8 cellular contexts compared by ENCODE assay signal in genomic region chr2:173966274-173967098, GRCh38. TPM values are rescaled to one million over a fixed set of nuclear protein-coding genes. Genes with fewer than 3 reads are reported as not detected.
DNase-seq lines count a peak whose midpoint lies in the region; ATAC-seq and TF ChIP-seq lines count a peak whose summit lies in the region.

No MANE protein-coding gene starts in this region.

- peaks cover 22% of the 10 kb centered on the region for H3K4me1 ChIP-seq in body of pancreas
- H3K4me1 ChIP-seq in mesodermal cell (ENCODE audit: control insufficient read depth, insufficient read depth, low read length, poor library complexity, severe bottlenecking) = peaks cover 22% of the 10 kb centered on the region

- H3K4me3 ChIP-seq in HL-60 (replicated peaks; ENCODE audit: insufficient read depth, low read length) (peak overlapping the region; percentile 69), body of pancreas (no peak overlapping the region), mesodermal cell (ENCODE audit: extremely low read depth, insufficient read depth, low read length, poor library complexity, severe bottlenecking) (peak overlapping the region; percentile 99)

- H3K27me3 ChIP-seq in HL-60 (ENCODE audit: insufficient read depth, poor library complexity, severe bottlenecking) (no peaks in the 10 kb centered on the region), body of pancreas (no peaks in the 10 kb centered on the region)

- no peak for TF ChIP-seq CTCF in 22Rv1 (IDR thresholded peaks at IDR 0.05)
- TF ChIP-seq CTCF in HL-60 (IDR thresholded peaks at IDR 0.05; ENCODE audit: insufficient read depth, low read length) = no peak
- no peak for TF ChIP-seq CTCF in body of pancreas (IDR thresholded peaks at IDR 0.05)

- H3K9me3 ChIP-seq in body of pancreas (no peaks in the 10 kb centered on the region), mesodermal cell (ENCODE audit: control insufficient read depth, low read length) (no peaks in the 10 kb centered on the region)

- H3K36me3 ChIP-seq in body of pancreas (replicated peaks in 1 of 2; ENCODE audit: insufficient read depth in 1 of 2, low read depth in 2 of 2) (no peaks in the 10 kb centered on the region), mesodermal cell (ENCODE audit: control insufficient read depth, insufficient read depth, low read length) (peaks cover 1% of the 10 kb centered on the region)

- intact Hi-C loops in body of pancreas (cut with DNase I) = no loop called here

- WGBS in body of pancreas, 2 donors = 24 to 25% methylated on average over 8 of the region's 8 CpGs
- 100% methylated on average over 1 to 3 of the region's 8 CpGs for WGBS in mesodermal cell (ENCODE audit: insufficient coverage in 2 of 2), 2 experiments

- TF ChIP-seq POLR2A in body of pancreas (IDR thresholded peaks at IDR 0.05) = no peak

- no peak for DNase-seq in HL-60 (ENCODE audit: low read depth in 1 of 2, low spot score in 1 of 2)
- DNase-seq in body of pancreas = no peak
- DNase-seq in GM19238 (ENCODE audit: insufficient read length, low spot score) = no peak
- no peak for DNase-seq in NCI-H2081 treated with DMSO at 0.1 percent for 48 hours (lab: John Stamatoyannopoulos, UW)
- no peak for DNase-seq in GF-D8 (lab: John Stamatoyannopoulos, UW)

- ATAC-seq in body of pancreas (no peak), GM21619 (IDR thresholded peaks at IDR 0.05; ENCODE audit: unreplicated experiment) (no peak)

- H3K27ac ChIP-seq in 22Rv1 = peak overlapping the region; percentile 98
- H3K27ac ChIP-seq in HL-60 (replicated peaks) = peak overlapping the region; percentile 98
- peak overlapping the region; percentile 92 to 100 (median 100) for H3K27ac ChIP-seq in body of pancreas
- peak overlapping the region; percentile 96 for H3K27ac ChIP-seq in mesodermal cell (ENCODE audit: low read depth, low read length, severe bottlenecking)

RNA-seq across cellular contexts. Expression of gene SP3, which starts 1.3 kb away (rescaled TPM):
- 10 to 100 TPM; 41.0 to 42.8 TPM for total RNA-seq in body of pancreas
- 64.1 TPM for polyA plus RNA-seq in mesodermal cell (2013, experiment 1 of 2)
- polyA plus RNA-seq in mesodermal cell (2013, experiment 2 of 2) = 62.9 TPM

Comparison
In these comparisons a context has a peak if more than half of its experiments do, and no peak if none do; other contexts are left out.
1. H3K4me3 ChIP-seq: peak in HL-60 (single experiment) and mesodermal cell (single experiment); none in body of pancreas (0 of 2).
2. Peak in every context shown above with its lines, with median percentiles within 50 percentile points of each other: H3K27ac ChIP-seq.